Comparison of ENCODE assay signal across 35 cellular contexts in the genomic region with DNA sequence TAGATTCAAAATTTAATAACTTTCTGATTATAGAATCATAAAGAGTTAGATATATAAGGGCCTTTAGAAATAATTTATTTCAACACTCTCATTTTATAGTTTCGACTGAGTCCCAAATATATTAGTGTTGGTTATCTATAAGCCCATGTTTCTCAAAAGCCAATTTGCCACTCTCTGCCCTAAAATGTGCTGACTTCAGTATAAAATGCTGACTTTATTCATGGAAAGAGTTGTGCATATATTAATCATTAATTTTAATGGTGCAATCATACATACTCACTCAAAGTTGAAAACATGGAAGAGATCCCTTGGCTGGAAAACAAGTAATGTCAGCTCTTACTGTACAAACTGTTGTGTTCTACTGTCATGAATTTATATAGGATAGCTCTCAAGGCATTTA.
"Had no signal": no experiment of that assay in that cellular context is flagged by ENCODE, and none has a peak within 500 bp of the region (broad histone marks: within the 10 kb centered on the region; RNA-seq: fewer than 3 reads in every experiment).

No MANE protein-coding gene starts in this region.

- H3K4me3 ChIP-seq: MG63 had no signal

- H3K36me3 ChIP-seq: MG63 had no signal

- H3K27me3 ChIP-seq: MG63 had no signal

- DNase-seq: Kasumi-1, MG63, MM.1S, MV-4-11, NCI-H1048, NCI-H1092, NCI-H1092 treated with DMSO at 0.1 percent for 48 hours, NCI-H1105, NCI-H1105 treated with DMSO at 0.1 percent for 48 hours, NCI-H1417, NCI-H1417 treated with DMSO at 0.1 percent for 48 hours, NCI-H1436, NCI-H1436 treated with DMSO at 0.1 percent for 48 hours, NCI-H146, NCI-H1694, NCI-H1694 treated with DMSO at 0.1 percent for 48 hours, NCI-H187, NCI-H187 treated with DMSO at 0.1 percent for 48 hours, NCI-H1930, NCI-H2029, NCI-H2029 treated with DMSO at 0.1 percent for 48 hours, NCI-H2081, NCI-H2081 treated with DMSO at 0.1 percent for 48 hours, NCI-H2107, NCI-H2171, NCI-H2171 treated with DMSO at 0.1 percent for 48 hours, NCI-H2227 treated with DMSO at 0.1 percent for 48 hours, NCI-H226, NCI-H345, NCI-H446, NCI-H446 treated with DMSO at 0.1 percent for 48 hours, NCI-H510A, NCI-H510A treated with DMSO at 0.1 percent for 48 hours, NCI-H524, NCI-H524 treated with DMSO at 0.1 percent for 48 hours had no signal

- H3K9me3 ChIP-seq: MG63 had no signal
